Comparison of ENCODE assay signal across 8 cellular contexts in the genomic region with DNA sequence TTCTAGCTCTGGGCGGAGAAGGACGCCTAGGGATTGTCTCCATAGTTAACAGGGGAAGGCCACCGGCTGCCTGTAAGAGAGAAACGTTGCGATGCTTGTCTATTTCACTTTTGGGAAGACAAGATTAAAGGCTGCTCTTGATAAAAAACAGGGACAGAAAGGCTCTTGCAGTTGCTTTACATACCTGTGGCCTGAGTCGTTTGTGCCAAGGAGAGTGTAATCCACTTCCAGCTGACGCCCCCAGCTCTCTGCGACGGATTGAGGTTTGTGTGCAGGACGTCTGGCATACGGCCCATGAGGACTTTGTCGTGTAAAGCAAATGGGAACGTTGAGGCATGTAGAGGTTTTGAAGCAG. TPM values are rescaled to one million over a fixed set of nuclear protein-coding genes. Genes with fewer than 3 reads are reported as not detected.
DNase-seq lines count a peak whose midpoint lies in the region; ATAC-seq and FAIRE-seq lines count a peak whose summit lies in the region.

No MANE protein-coding gene starts in this region.

- DNase-seq in activated T-cell treated with anti-CD3 and anti-CD28 coated beads, Interleukin-2, amount 50 U/mL, for 1 hour: peak; percentile 33
- DNase-seq in activated T-cell treated with anti-CD3 and anti-CD28 coated beads for 4 hours: no peak
- no peak for DNase-seq in small intestine
- DNase-seq in mesenteric fat pad (ENCODE audit: low spot score): no peak

- H3K27ac ChIP-seq in adipose tissue (ENCODE audit: low read depth, low read length): peak overlapping the region; percentile 92
- peak overlapping the region; percentile 12 to 95 for H3K27ac ChIP-seq in small intestine (ENCODE audit: low read depth in 1 of 2, low read length in 1 of 2)

- peaks cover 21% of the 10 kb centered on the region for H3K4me1 ChIP-seq in iPS-15b (ENCODE audit: control insufficient read depth, insufficient read depth, low read length)
- H3K4me1 ChIP-seq in small intestine (ENCODE audit: control insufficient read depth in 2 of 2, insufficient read depth in 1 of 2, low read depth in 1 of 2, low read length in 1 of 2): peaks cover 0 to 3% of the 10 kb centered on the region in 2 donors

- H3K9ac ChIP-seq in iPS-15b (ENCODE audit: low read depth, low read length): peak overlapping the region; percentile 8

- peaks cover 3% of the 10 kb centered on the region for H3K27me3 ChIP-seq in iPS-15b (ENCODE audit: control insufficient read depth, insufficient read depth, low read length)
- no peaks in the 10 kb centered on the region for H3K27me3 ChIP-seq in small intestine (ENCODE audit: control insufficient read depth in 2 of 2, insufficient read depth in 2 of 2, low read length in 2 of 2)

- FAIRE-seq in small intestine (lab: Jason Lieb, UNC): no peak

- 1 to 4% (median 1%) methylated on average over 13 of the region's 13 CpGs for WGBS in adipose tissue, 3 donors
- WGBS in small intestine, 3 donors: 2 to 3% (median 2%) methylated on average over 13 of the region's 13 CpGs

- H3K4me3 ChIP-seq in iPS-15b (ENCODE audit: low read depth, low read length) (peak overlapping the region; percentile 64), small intestine (ENCODE audit: low read depth in 1 of 2, low read length in 2 of 2) (peak overlapping the region; percentile 59 to 70)

- ATAC-seq in GM18873 (IDR thresholded peaks at IDR 0.05; ENCODE audit: low FRiP score, unreplicated experiment) (no peak), HG02840 (IDR thresholded peaks at IDR 0.05; ENCODE audit: low FRiP score, unreplicated experiment) (no peak)

- H3K9me3 ChIP-seq in iPS-15b (ENCODE audit: control insufficient read depth, insufficient read depth, low read length) (no peaks in the 10 kb centered on the region), small intestine (ENCODE audit: control insufficient read depth, low read depth) (no peaks in the 10 kb centered on the region)

- H3K36me3 ChIP-seq in iPS-15b (ENCODE audit: control insufficient read depth, insufficient read depth, low read length): peaks cover 4% of the 10 kb centered on the region
- no peaks in the 10 kb centered on the region for H3K36me3 ChIP-seq in small intestine (ENCODE audit: control insufficient read depth in 2 of 2, insufficient read depth in 2 of 2, low read length in 2 of 2)

RNA-seq across cellular contexts. Expression of a gene that starts 1.1 kb away (rescaled TPM):
- polyA plus RNA-seq in adipose tissue (100 to 1,000 TPM in 1 of 3 donors, 10 to 100 TPM in 1, 1 to 10 TPM in 1; 4.9 to 111 (median 45.0) TPM), small intestine (10 to 100 TPM in 1 of 3 donors, 1 to 10 TPM in 2; 1.8 to 10.9 (median 6.2) TPM)
- total RNA-seq in mesenteric fat pad: 99.7 TPM
